In genomic region chr1:201153474-201154388, GRCh38 we compare ENCODE assay signal across 1 cellular context.
TF ChIP-seq lines count a peak whose summit lies in the region.

No MANE protein-coding gene starts in this region.

TF ChIP-seq in K562, 482 proteins besides CTCF, POLR2A, EP300 and RAD21 (continued from another document and continues in another):
- no peak for TF ChIP-seq THRA (IDR thresholded peaks at IDR 0.05)
- TF ChIP-seq SREBF2 (CRISPR knock-in tag; IDR thresholded peaks at IDR 0.05), result no peak
- peak; percentile 28; the same call in 1 of the 2 replicates for TF ChIP-seq CHD2 (IDR thresholded peaks at IDR 0.05; ENCODE audit: low read depth, low read length)
- TF ChIP-seq RBFOX2 (IDR thresholded peaks at IDR 0.05; ENCODE audit: low read depth, low read length), result peak; percentile 80
- TF ChIP-seq, protein P1, sequence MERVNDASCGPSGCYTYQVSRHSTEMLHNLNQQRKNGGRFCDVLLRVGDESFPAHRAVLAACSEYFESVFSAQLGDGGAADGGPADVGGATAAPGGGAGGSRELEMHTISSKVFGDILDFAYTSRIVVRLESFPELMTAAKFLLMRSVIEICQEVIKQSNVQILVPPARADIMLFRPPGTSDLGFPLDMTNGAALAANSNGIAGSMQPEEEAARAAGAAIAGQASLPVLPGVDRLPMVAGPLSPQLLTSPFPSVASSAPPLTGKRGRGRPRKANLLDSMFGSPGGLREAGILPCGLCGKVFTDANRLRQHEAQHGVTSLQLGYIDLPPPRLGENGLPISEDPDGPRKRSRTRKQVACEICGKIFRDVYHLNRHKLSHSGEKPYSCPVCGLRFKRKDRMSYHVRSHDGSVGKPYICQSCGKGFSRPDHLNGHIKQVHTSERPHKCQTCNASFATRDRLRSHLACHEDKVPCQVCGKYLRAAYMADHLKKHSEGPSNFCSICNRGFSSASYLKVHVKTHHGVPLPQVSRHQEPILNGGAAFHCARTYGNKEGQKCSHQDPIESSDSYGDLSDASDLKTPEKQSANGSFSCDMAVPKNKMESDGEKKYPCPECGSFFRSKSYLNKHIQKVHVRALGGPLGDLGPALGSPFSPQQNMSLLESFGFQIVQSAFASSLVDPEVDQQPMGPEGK (CRISPR knock-in tag; IDR thresholded peaks at IDR 0.05; ENCODE audit: borderline replicate concordance), result no peak
- no peak for TF ChIP-seq C11orf30 (IDR thresholded peaks at IDR 0.05; ENCODE audit: low read depth)
- no peak for TF ChIP-seq ZNF41 (CRISPR knock-in tag; conservative IDR thresholded peaks at IDR 0.05)
- no peak for TF ChIP-seq ZNF561 (CRISPR knock-in tag; conservative IDR thresholded peaks at IDR 0.05)
- 0 out of 2 replicates have a peak, but pooled peaks have one; percentile 37 for TF ChIP-seq SRSF1 (IDR thresholded peaks at IDR 0.05; ENCODE audit: low read depth, low read length)
- TF ChIP-seq, protein P2, sequence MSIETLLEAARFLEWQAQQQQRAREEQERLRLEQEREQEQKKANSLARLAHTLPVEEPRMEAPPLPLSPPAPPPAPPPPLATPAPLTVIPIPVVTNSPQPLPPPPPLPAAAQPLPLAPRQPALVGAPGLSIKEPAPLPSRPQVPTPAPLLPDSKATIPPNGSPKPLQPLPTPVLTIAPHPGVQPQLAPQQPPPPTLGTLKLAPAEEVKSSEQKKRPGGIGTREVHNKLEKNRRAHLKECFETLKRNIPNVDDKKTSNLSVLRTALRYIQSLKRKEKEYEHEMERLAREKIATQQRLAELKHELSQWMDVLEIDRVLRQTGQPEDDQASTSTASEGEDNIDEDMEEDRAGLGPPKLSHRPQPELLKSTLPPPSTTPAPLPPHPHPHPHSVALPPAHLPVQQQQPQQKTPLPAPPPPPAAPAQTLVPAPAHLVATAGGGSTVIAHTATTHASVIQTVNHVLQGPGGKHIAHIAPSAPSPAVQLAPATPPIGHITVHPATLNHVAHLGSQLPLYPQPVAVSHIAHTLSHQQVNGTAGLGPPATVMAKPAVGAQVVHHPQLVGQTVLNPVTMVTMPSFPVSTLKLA (conservative IDR thresholded peaks at IDR 0.05), result 0 out of 4 replicates have a peak, but pooled peaks of 1 of the 2 experiments have one; percentile 41
- no peak for TF ChIP-seq ZNF3 (CRISPR knock-in tag; IDR thresholded peaks at IDR 0.05)
- no peak for TF ChIP-seq ZNF717 (CRISPR knock-in tag; IDR thresholded peaks at IDR 0.05)
- TF ChIP-seq SOX6 (IDR thresholded peaks at IDR 0.05), result peak; percentile 90
- peak; percentile 14; the same call in 1 of the 2 replicates for TF ChIP-seq CAMTA2 (CRISPR knock-in tag; conservative IDR thresholded peaks at IDR 0.05)
- TF ChIP-seq TAF9B (IDR thresholded peaks at IDR 0.05; ENCODE audit: partially characterized antibody), result no peak
- no peak for TF ChIP-seq CHD1 (IDR thresholded peaks at IDR 0.05; ENCODE audit: low read length)
- TF ChIP-seq ARHGAP35 (IDR thresholded peaks at IDR 0.05; ENCODE audit: partially characterized antibody), result no peak
- no peak for TF ChIP-seq ZNF324 (CRISPR knock-in tag; IDR thresholded peaks at IDR 0.05)
- no peak for TF ChIP-seq JUN (IDR thresholded peaks at IDR 0.05; ENCODE audit: borderline replicate concordance, low read depth, low read length)
- TF ChIP-seq JUN (CRISPR knock-in tag; IDR thresholded peaks at IDR 0.05; ENCODE audit: borderline replicate concordance), result peak; percentile 49; the same call in 1 of the 2 replicates
- TF ChIP-seq MEF2A (IDR thresholded peaks at IDR 0.05; ENCODE audit: control insufficient read depth, low read depth, low read length), result no peak
- TF ChIP-seq ZNF24 (IDR thresholded peaks at IDR 0.05), result no peak
- TF ChIP-seq ZNF444 (CRISPR knock-in tag; IDR thresholded peaks at IDR 0.05), result no peak
- no peak for TF ChIP-seq MAFG (tag; conservative IDR thresholded peaks at IDR 0.05)
- TF ChIP-seq, protein P3, sequence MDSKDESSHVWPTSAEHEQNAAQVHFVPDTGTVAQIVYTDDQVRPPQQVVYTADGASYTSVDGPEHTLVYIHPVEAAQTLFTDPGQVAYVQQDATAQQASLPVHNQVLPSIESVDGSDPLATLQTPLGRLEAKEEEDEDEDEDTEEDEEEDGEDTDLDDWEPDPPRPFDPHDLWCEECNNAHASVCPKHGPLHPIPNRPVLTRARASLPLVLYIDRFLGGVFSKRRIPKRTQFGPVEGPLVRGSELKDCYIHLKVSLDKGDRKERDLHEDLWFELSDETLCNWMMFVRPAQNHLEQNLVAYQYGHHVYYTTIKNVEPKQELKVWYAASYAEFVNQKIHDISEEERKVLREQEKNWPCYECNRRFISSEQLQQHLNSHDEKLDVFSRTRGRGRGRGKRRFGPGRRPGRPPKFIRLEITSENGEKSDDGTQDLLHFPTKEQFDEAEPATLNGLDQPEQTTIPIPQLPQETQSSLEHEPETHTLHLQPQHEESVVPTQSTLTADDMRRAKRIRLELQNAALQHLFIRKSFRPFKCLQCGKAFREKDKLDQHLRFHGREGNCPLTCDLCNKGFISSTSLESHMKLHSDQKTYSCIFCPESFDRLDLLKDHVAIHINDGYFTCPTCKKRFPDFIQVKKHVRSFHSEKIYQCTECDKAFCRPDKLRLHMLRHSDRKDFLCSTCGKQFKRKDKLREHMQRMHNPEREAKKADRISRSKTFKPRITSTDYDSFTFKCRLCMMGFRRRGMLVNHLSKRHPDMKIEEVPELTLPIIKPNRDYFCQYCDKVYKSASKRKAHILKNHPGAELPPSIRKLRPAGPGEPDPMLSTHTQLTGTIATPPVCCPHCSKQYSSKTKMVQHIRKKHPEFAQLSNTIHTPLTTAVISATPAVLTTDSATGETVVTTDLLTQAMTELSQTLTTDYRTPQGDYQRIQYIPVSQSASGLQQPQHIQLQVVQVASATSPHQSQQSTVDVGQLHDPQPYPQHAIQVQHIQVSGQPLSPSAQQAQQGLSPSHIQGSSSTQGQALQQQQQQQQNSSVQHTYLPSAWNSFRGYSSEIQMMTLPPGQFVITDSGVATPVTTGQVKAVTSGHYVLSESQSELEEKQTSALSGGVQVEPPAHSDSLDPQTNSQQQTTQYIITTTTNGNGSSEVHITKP (IDR thresholded peaks at IDR 0.05; ENCODE audit: partially characterized antibody), result no peak
- TF ChIP-seq CREM (IDR thresholded peaks at IDR 0.05; ENCODE audit: low read depth), result peak; percentile 65
- TF ChIP-seq ZNF589 (CRISPR knock-in tag; IDR thresholded peaks at IDR 0.05; ENCODE audit: low read depth), result no peak
- no peak for TF ChIP-seq TCF7L2 (IDR thresholded peaks at IDR 0.05; ENCODE audit: low read depth, low read length)
- peak; percentile 22 for TF ChIP-seq SMARCB1 (IDR thresholded peaks at IDR 0.05; ENCODE audit: insufficient read length, low read depth)
- no peak for TF ChIP-seq PURB (CRISPR knock-in tag; IDR thresholded peaks at IDR 0.05; ENCODE audit: low read depth)
- no peak for TF ChIP-seq ZNF282 (CRISPR knock-in tag; IDR thresholded peaks at IDR 0.05)
- TF ChIP-seq ZNF274 (IDR thresholded peaks at IDR 0.05; ENCODE audit: borderline replicate concordance, low read depth, low read length), result no peak
- TF ChIP-seq ZNF184 (CRISPR knock-in tag; IDR thresholded peaks at IDR 0.05), result no peak
- no peak; the same call in 1 of the 2 replicates for TF ChIP-seq LCOR (CRISPR knock-in tag; IDR thresholded peaks at IDR 0.05)
- TF ChIP-seq TBP (optimal IDR thresholded peaks at IDR 0.05; ENCODE audit: low read depth, low read length), result no peak
- TF ChIP-seq ZNF280A (IDR thresholded peaks at IDR 0.05; ENCODE audit: low read depth, partially characterized antibody), result no peak
- TF ChIP-seq, protein P4, sequence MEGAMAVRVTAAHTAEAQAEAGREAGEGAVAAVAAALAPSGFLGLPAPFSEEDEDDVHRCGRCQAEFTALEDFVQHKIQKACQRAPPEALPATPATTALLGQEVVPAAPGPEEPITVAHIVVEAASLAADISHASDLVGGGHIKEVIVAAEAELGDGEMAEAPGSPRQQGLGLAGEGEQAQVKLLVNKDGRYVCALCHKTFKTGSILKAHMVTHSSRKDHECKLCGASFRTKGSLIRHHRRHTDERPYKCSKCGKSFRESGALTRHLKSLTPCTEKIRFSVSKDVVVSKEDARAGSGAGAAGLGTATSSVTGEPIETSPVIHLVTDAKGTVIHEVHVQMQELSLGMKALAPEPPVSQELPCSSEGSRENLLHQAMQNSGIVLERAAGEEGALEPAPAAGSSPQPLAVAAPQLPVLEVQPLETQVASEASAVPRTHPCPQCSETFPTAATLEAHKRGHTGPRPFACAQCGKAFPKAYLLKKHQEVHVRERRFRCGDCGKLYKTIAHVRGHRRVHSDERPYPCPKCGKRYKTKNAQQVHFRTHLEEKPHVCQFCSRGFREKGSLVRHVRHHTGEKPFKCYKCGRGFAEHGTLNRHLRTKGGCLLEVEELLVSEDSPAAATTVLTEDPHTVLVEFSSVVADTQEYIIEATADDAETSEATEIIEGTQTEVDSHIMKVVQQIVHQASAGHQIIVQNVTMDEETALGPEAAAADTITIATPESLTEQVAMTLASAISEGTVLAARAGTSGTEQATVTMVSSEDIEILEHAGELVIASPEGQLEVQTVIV (CRISPR knock-in tag; IDR thresholded peaks at IDR 0.05; ENCODE audit: borderline replicate concordance), result no peak
- TF ChIP-seq ZFP36 (IDR thresholded peaks at IDR 0.05; ENCODE audit: low read depth, low read length, partially characterized antibody), result no peak
- no peak for TF ChIP-seq ZNF347 (CRISPR knock-in tag; IDR thresholded peaks at IDR 0.05; ENCODE audit: low read depth)
- no peak for TF ChIP-seq MEIS2 (IDR thresholded peaks at IDR 0.05; ENCODE audit: partially characterized antibody)
- TF ChIP-seq ZNF449 (CRISPR knock-in tag; IDR thresholded peaks at IDR 0.05), result no peak
- TF ChIP-seq CREB1 (IDR thresholded peaks at IDR 0.05), result peak; percentile 50; the same call in 1 of the 2 replicates
- no peak for TF ChIP-seq CREB1 (CRISPR knock-in tag; IDR thresholded peaks at IDR 0.05)
- no peak for TF ChIP-seq HCFC1 (IDR thresholded peaks at IDR 0.05; ENCODE audit: low read depth, low read length)
- TF ChIP-seq, protein P5, sequence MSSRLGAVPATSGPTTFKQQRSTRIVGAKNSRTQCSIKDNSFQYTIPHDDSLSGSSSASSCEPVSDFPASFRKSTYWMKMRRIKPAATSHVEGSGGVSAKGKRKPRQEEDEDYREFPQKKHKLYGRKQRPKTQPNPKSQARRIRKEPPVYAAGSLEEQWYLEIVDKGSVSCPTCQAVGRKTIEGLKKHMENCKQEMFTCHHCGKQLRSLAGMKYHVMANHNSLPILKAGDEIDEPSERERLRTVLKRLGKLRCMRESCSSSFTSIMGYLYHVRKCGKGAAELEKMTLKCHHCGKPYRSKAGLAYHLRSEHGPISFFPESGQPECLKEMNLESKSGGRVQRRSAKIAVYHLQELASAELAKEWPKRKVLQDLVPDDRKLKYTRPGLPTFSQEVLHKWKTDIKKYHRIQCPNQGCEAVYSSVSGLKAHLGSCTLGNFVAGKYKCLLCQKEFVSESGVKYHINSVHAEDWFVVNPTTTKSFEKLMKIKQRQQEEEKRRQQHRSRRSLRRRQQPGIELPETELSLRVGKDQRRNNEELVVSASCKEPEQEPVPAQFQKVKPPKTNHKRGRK (tag; IDR thresholded peaks at IDR 0.05), result no peak
- no peak for TF ChIP-seq GTF2E2 (tag; IDR thresholded peaks at IDR 0.05)
- TF ChIP-seq HDAC6 (IDR thresholded peaks at IDR 0.05; ENCODE audit: low read depth, low read length), result no peak
- TF ChIP-seq ZNF121 (CRISPR knock-in tag; conservative IDR thresholded peaks at IDR 0.05), result no peak
- no peak for TF ChIP-seq NCOA4 (IDR thresholded peaks at IDR 0.05; ENCODE audit: partially characterized antibody)
- TF ChIP-seq, protein P6, sequence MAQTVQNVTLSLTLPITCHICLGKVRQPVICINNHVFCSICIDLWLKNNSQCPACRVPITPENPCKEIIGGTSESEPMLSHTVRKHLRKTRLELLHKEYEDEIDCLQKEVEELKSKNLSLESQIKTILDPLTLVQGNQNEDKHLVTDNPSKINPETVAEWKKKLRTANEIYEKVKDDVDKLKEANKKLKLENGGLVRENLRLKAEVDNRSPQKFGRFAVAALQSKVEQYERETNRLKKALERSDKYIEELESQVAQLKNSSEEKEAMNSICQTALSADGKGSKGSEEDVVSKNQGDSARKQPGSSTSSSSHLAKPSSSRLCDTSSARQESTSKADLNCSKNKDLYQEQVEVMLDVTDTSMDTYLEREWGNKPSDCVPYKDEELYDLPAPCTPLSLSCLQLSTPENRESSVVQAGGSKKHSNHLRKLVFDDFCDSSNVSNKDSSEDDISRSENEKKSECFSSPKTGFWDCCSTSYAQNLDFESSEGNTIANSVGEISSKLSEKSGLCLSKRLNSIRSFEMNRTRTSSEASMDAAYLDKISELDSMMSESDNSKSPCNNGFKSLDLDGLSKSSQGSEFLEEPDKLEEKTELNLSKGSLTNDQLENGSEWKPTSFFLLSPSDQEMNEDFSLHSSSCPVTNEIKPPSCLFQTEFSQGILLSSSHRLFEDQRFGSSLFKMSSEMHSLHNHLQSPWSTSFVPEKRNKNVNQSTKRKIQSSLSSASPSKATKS (CRISPR knock-in tag; IDR thresholded peaks at IDR 0.05), result no peak
- no peak for TF ChIP-seq PHF21A (IDR thresholded peaks at IDR 0.05; ENCODE audit: borderline replicate concordance, low read depth)
